In the genomic region with DNA sequence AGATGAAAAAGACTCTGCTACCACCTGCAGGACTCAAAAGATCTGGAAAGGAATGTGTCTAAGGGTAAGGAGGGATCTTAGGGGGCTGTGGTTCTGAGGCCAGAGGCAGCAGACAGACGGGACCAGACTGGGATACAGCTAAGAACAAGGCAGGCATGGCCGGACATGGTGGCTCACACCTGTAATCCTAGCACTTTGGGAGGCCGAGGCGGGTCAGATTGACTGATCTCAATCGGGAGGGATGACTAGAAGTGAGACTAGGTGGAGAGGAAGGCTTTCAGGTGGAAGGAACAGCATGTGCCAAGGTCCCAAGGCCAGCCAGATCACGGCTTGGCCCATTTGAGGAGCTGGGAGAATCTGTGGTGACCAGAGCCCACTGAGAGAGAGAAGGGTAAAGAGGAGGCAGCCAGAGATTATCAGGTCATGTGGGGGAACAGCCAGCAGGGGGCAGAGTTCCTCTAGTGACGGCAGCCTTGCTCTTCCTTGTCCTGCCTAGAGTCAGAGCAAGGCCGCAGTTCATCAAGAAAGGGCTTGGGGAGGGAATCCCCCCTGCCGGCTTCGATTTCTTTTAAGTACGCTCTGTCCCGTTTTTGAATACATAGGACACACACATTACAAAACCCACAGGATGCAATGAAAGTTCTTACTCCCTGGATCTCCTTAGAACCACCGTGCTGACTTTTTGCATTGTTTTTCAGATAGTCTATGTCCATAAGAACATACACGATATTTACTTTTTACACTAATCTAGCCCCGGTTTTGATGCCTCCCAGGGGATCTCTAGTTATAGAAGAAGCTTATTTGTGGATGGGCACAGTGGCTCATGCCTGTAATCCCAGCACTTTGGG, we compare ENCODE assay signal across 1 cellular context.
TF ChIP-seq lines count a peak whose summit lies in the region.

No MANE protein-coding gene starts in this region.

TF ChIP-seq in K562, 482 proteins besides CTCF, POLR2A, EP300 and RAD21 (continued from another document):
- TF ChIP-seq ARID2 (IDR thresholded peaks at IDR 0.05) (peak; percentile 58; the same call in 1 of the 2 replicates), TBP (optimal IDR thresholded peaks at IDR 0.05; ENCODE audit: low read depth, low read length) (no peak), ASH1L (IDR thresholded peaks at IDR 0.05; ENCODE audit: borderline replicate concordance, low read depth, partially characterized antibody) (no peak), ZNF311 (CRISPR knock-in tag; IDR thresholded peaks at IDR 0.05) (no peak), CEBPB (tag; IDR thresholded peaks at IDR 0.05) (no peak), XRCC4 (IDR thresholded peaks at IDR 0.05; ENCODE audit: extremely low read depth, insufficient read depth, insufficient read length) (no peak), TRIM25 (IDR thresholded peaks at IDR 0.05; ENCODE audit: borderline replicate concordance) (no peak), SRSF1 (IDR thresholded peaks at IDR 0.05; ENCODE audit: low read depth, low read length) (no peak), ZFP36 (IDR thresholded peaks at IDR 0.05; ENCODE audit: low read depth, low read length, partially characterized antibody) (no peak), BCOR (IDR thresholded peaks at IDR 0.05) (no peak), NFYB (IDR thresholded peaks at IDR 0.05; ENCODE audit: extremely low read depth, insufficient read length) (no peak), ZZZ3 (IDR thresholded peaks at IDR 0.05) (no peak), CHD1 (IDR thresholded peaks at IDR 0.05; ENCODE audit: low read length) (no peak), EWSR1 (IDR thresholded peaks at IDR 0.05; ENCODE audit: borderline replicate concordance, low read depth, partially characterized antibody) (no peak), ZNF280A (IDR thresholded peaks at IDR 0.05; ENCODE audit: low read depth, partially characterized antibody) (no peak), ELF1 (tag; IDR thresholded peaks at IDR 0.05) (0 out of 2 replicates have a peak, but pooled peaks have one; percentile 22), DPF2 (IDR thresholded peaks at IDR 0.05) (no peak), RB1 (IDR thresholded peaks at IDR 0.05; ENCODE audit: low read depth) (peak; percentile 40; the same call in 1 of the 2 replicates), CREB1 (IDR thresholded peaks at IDR 0.05) (0 out of 2 replicates have a peak, but pooled peaks have one; percentile 12), CREB1 (CRISPR knock-in tag; IDR thresholded peaks at IDR 0.05) (peak; percentile 19; the same call in 1 of the 2 replicates), PPARD (CRISPR knock-in tag; IDR thresholded peaks at IDR 0.05) (no peak)
- TF ChIP-seq, protein P1, sequence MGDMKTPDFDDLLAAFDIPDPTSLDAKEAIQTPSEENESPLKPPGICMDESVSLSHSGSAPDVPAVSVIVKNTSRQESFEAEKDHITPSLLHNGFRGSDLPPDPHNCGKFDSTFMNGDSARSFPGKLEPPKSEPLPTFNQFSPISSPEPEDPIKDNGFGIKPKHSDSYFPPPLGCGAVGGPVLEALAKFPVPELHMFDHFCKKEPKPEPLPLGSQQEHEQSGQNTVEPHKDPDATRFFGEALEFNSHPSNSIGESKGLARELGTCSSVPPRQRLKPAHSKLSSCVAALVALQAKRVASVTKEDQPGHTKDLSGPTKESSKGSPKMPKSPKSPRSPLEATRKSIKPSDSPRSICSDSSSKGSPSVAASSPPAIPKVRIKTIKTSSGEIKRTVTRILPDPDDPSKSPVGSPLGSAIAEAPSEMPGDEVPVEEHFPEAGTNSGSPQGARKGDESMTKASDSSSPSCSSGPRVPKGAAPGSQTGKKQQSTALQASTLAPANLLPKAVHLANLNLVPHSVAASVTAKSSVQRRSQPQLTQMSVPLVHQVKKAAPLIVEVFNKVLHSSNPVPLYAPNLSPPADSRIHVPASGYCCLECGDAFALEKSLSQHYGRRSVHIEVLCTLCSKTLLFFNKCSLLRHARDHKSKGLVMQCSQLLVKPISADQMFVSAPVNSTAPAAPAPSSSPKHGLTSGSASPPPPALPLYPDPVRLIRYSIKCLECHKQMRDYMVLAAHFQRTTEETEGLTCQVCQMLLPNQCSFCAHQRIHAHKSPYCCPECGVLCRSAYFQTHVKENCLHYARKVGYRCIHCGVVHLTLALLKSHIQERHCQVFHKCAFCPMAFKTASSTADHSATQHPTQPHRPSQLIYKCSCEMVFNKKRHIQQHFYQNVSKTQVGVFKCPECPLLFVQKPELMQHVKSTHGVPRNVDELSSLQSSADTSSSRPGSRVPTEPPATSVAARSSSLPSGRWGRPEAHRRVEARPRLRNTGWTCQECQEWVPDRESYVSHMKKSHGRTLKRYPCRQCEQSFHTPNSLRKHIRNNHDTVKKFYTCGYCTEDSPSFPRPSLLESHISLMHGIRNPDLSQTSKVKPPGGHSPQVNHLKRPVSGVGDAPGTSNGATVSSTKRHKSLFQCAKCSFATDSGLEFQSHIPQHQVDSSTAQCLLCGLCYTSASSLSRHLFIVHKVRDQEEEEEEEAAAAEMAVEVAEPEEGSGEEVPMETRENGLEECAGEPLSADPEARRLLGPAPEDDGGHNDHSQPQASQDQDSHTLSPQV (IDR thresholded peaks at IDR 0.05), result no peak
- TF ChIP-seq, protein P2, sequence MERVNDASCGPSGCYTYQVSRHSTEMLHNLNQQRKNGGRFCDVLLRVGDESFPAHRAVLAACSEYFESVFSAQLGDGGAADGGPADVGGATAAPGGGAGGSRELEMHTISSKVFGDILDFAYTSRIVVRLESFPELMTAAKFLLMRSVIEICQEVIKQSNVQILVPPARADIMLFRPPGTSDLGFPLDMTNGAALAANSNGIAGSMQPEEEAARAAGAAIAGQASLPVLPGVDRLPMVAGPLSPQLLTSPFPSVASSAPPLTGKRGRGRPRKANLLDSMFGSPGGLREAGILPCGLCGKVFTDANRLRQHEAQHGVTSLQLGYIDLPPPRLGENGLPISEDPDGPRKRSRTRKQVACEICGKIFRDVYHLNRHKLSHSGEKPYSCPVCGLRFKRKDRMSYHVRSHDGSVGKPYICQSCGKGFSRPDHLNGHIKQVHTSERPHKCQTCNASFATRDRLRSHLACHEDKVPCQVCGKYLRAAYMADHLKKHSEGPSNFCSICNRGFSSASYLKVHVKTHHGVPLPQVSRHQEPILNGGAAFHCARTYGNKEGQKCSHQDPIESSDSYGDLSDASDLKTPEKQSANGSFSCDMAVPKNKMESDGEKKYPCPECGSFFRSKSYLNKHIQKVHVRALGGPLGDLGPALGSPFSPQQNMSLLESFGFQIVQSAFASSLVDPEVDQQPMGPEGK (CRISPR knock-in tag; IDR thresholded peaks at IDR 0.05; ENCODE audit: borderline replicate concordance), result no peak
- TF ChIP-seq, protein P3, sequence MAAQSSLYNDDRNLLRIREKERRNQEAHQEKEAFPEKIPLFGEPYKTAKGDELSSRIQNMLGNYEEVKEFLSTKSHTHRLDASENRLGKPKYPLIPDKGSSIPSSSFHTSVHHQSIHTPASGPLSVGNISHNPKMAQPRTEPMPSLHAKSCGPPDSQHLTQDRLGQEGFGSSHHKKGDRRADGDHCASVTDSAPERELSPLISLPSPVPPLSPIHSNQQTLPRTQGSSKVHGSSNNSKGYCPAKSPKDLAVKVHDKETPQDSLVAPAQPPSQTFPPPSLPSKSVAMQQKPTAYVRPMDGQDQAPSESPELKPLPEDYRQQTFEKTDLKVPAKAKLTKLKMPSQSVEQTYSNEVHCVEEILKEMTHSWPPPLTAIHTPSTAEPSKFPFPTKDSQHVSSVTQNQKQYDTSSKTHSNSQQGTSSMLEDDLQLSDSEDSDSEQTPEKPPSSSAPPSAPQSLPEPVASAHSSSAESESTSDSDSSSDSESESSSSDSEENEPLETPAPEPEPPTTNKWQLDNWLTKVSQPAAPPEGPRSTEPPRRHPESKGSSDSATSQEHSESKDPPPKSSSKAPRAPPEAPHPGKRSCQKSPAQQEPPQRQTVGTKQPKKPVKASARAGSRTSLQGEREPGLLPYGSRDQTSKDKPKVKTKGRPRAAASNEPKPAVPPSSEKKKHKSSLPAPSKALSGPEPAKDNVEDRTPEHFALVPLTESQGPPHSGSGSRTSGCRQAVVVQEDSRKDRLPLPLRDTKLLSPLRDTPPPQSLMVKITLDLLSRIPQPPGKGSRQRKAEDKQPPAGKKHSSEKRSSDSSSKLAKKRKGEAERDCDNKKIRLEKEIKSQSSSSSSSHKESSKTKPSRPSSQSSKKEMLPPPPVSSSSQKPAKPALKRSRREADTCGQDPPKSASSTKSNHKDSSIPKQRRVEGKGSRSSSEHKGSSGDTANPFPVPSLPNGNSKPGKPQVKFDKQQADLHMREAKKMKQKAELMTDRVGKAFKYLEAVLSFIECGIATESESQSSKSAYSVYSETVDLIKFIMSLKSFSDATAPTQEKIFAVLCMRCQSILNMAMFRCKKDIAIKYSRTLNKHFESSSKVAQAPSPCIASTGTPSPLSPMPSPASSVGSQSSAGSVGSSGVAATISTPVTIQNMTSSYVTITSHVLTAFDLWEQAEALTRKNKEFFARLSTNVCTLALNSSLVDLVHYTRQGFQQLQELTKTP (IDR thresholded peaks at IDR 0.05; ENCODE audit: low read depth in 1 of 2, partially characterized antibody in 2 of 2), result no peak
- TF ChIP-seq, protein P4, sequence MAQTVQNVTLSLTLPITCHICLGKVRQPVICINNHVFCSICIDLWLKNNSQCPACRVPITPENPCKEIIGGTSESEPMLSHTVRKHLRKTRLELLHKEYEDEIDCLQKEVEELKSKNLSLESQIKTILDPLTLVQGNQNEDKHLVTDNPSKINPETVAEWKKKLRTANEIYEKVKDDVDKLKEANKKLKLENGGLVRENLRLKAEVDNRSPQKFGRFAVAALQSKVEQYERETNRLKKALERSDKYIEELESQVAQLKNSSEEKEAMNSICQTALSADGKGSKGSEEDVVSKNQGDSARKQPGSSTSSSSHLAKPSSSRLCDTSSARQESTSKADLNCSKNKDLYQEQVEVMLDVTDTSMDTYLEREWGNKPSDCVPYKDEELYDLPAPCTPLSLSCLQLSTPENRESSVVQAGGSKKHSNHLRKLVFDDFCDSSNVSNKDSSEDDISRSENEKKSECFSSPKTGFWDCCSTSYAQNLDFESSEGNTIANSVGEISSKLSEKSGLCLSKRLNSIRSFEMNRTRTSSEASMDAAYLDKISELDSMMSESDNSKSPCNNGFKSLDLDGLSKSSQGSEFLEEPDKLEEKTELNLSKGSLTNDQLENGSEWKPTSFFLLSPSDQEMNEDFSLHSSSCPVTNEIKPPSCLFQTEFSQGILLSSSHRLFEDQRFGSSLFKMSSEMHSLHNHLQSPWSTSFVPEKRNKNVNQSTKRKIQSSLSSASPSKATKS (CRISPR knock-in tag; IDR thresholded peaks at IDR 0.05), result no peak
- TF ChIP-seq, protein P5, sequence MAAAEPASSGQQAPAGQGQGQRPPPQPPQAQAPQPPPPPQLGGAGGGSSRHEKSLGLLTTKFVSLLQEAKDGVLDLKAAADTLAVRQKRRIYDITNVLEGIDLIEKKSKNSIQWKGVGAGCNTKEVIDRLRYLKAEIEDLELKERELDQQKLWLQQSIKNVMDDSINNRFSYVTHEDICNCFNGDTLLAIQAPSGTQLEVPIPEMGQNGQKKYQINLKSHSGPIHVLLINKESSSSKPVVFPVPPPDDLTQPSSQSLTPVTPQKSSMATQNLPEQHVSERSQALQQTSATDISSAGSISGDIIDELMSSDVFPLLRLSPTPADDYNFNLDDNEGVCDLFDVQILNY (CRISPR knock-in tag; IDR thresholded peaks at IDR 0.05), result no peak
- TF ChIP-seq, protein P6, sequence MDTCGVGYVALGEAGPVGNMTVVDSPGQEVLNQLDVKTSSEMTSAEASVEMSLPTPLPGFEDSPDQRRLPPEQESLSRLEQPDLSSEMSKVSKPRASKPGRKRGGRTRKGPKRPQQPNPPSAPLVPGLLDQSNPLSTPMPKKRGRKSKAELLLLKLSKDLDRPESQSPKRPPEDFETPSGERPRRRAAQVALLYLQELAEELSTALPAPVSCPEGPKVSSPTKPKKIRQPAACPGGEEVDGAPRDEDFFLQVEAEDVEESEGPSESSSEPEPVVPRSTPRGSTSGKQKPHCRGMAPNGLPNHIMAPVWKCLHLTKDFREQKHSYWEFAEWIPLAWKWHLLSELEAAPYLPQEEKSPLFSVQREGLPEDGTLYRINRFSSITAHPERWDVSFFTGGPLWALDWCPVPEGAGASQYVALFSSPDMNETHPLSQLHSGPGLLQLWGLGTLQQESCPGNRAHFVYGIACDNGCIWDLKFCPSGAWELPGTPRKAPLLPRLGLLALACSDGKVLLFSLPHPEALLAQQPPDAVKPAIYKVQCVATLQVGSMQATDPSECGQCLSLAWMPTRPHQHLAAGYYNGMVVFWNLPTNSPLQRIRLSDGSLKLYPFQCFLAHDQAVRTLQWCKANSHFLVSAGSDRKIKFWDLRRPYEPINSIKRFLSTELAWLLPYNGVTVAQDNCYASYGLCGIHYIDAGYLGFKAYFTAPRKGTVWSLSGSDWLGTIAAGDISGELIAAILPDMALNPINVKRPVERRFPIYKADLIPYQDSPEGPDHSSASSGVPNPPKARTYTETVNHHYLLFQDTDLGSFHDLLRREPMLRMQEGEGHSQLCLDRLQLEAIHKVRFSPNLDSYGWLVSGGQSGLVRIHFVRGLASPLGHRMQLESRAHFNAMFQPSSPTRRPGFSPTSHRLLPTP (IDR thresholded peaks at IDR 0.05; ENCODE audit: borderline replicate concordance, extremely low read depth, insufficient read length), result no peak
- TF ChIP-seq, protein P7, sequence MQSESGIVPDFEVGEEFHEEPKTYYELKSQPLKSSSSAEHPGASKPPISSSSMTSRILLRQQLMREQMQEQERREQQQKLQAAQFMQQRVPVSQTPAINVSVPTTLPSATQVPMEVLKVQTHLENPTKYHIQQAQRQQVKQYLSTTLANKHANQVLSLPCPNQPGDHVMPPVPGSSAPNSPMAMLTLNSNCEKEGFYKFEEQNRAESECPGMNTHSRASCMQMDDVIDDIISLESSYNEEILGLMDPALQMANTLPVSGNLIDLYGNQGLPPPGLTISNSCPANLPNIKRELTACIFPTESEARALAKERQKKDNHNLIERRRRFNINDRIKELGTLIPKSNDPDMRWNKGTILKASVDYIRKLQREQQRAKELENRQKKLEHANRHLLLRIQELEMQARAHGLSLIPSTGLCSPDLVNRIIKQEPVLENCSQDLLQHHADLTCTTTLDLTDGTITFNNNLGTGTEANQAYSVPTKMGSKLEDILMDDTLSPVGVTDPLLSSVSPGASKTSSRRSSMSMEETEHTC (IDR thresholded peaks at IDR 0.05), result no peak
